Comparison of ENCODE assay signal across 32 cellular contexts in the genomic region with DNA sequence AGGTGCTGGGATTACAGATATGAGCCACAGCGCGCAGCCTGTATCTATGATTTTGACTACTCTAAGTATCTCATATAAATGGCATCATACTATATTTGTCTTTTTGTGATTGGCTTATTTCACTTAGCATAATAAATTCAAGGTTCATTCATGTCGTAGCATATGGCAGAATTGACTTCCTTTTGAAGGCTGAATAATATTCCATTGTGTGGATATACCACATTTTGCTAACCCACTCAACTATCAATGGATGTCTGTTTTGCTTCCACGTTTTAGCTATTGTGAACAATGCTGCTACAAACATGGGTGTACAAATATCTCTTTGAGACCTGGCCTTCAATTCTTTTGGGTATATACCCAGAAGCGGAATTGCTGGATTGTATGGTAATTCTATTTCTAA. TPM values are rescaled to one million over a fixed set of nuclear protein-coding genes. Genes with fewer than 3 reads are reported as not detected.
"Had no signal": no experiment of that assay in that cellular context is flagged by ENCODE, and none has a peak within 500 bp of the region (broad histone marks: within the 10 kb centered on the region; RNA-seq: fewer than 3 reads in every experiment).

No MANE protein-coding gene starts in this region.

- H3K4me3 ChIP-seq: ascending aorta, cardiac muscle cell had no signal

- H3K9me3 ChIP-seq: ascending aorta had no signal

- H3K4me1 ChIP-seq: ascending aorta had no signal

- H3K36me3 ChIP-seq: ascending aorta, cardiac muscle cell had no signal

- H3K27me3 ChIP-seq: ascending aorta, cardiac muscle cell had no signal

- DNase-seq: activated B cell treated with CpG ODN at 0.5 μM for 24 hours; activated CD4-positive, alpha-beta memory T cell treated with anti-CD3 and anti-CD28 coated beads for 36 hours; activated CD4-positive, alpha-beta T cell treated with anti-CD3 and anti-CD28 coated beads for 4 hours; activated CD4-positive, alpha-beta T cell treated with anti-CD3 and anti-CD28 coated beads, Interleukin-2, amount 10 ng/mL, durations not matched to agents 24 days and 14 days; activated CD4-positive, alpha-beta T cell treated with anti-CD3 and anti-CD28 coated beads, Interleukin-2, amount 50 U/mL, for 1 hour; activated CD4-positive, alpha-beta T cell treated with anti-CD3 and anti-CD28 coated beads, Interleukin-2, amount 50 U/mL, for 4 hours; activated CD4-positive, CD25-positive, alpha-beta regulatory T cell treated with anti-CD3 and anti-CD28 coated beads, Interleukin-2, amount 50 U/mL, for 72 hours; activated CD8-positive, alpha-beta memory T cell treated with anti-CD3 and anti-CD28 coated beads, Interleukin-2, amount 50 U/mL, for 4 hours; activated CD8-positive, alpha-beta T cell treated with anti-CD3 and anti-CD28 coated beads for 36 hours; activated effector memory CD4-positive, alpha-beta T cell treated with Interleukin-2 at 50 U/mL for 16 hours; activated gamma-delta T cell; activated naive CD4-positive, alpha-beta T cell treated with anti-CD3 and anti-CD28 coated beads, Interleukin-2, amount 10 ng/mL, durations not matched to agents 7 days and 5 days; activated naive CD4-positive, alpha-beta T cell treated with Interleukin-2 at 50 U/mL for 16 hours; activated naive CD8-positive, alpha-beta T cell treated with anti-CD3 and anti-CD28 coated beads, Interleukin-2, amount 10 ng/mL, durations not matched to agents 7 days and 5 days; activated naive CD8-positive, alpha-beta T cell treated with anti-CD3 and anti-CD28 coated beads, Interleukin-2, amount 50 U/mL, for 24 hours; activated T-cell treated with anti-CD3 and anti-CD28 coated beads for 4 hours; activated T-cell treated with anti-CD3 and anti-CD28 coated beads, Interleukin-2, amount 50 U/mL, for 1 hour; activated T-cell treated with anti-CD3 and anti-CD28 coated beads, Interleukin-2, amount 50 U/mL, for 4 hours; amygdala; anterior cingulate cortex; caudate nucleus; cerebellar nuclear complex; T-cell; T-helper 2 cell; T-helper 9 cell had no signal

- FAIRE-seq: bronchial epithelial cell, TTC549 had no signal

- ATAC-seq: activated CD8-positive, alpha-beta T cell treated with anti-CD3 and anti-CD28 coated beads for 36 hours; activated naive CD8-positive, alpha-beta T cell treated with anti-CD3 and anti-CD28 coated beads, Interleukin-2, amount 50 U/mL, for 24 hours; activated T-cell treated with anti-CD3 and anti-CD28 coated beads, Interleukin-2, amount 50 U/mL, for 4 hours; T-cell had no signal

- H3K27ac ChIP-seq: ascending aorta, cardiac muscle cell, VCaP had no signal

RNA-seq across cellular contexts. Expression of gene PLXDC1, which starts 10.1 kb away (rescaled TPM):
- total RNA-seq: activated B cell treated with CpG ODN at 0.5 μM for 24 hours had no signal

RNA-seq across cellular contexts. Expression of gene ARL5C, which starts 24.7 kb away (rescaled TPM):
- total RNA-seq: activated B cell treated with CpG ODN at 0.5 μM for 24 hours; activated CD4-positive, alpha-beta memory T cell treated with anti-CD3 and anti-CD28 coated beads for 36 hours; activated CD4-positive, alpha-beta T cell treated with anti-CD3 and anti-CD28 coated beads, Interleukin-2, amount 10 ng/mL, durations not matched to agents 24 days and 14 days; activated CD8-positive, alpha-beta memory T cell treated with anti-CD3 and anti-CD28 coated beads for 36 hours; activated CD8-positive, alpha-beta T cell treated with anti-CD3 and anti-CD28 coated beads for 36 hours; activated T-cell treated with anti-CD3 and anti-CD28 coated beads, Interleukin-2, amount 50 U/mL, for 4 hours; ascending aorta; bronchial epithelial cell; T-helper 1 cell treated with Interleukin-12 subunit alpha and Interleukin-12 subunit beta and Interleukin-4 antibody, amounts not matched to agents 30 ng/mL and 1 ng/mL, for 36 hours had no signal
- polyA plus RNA-seq: cardiac muscle cell had no signal
